In the genomic region with DNA sequence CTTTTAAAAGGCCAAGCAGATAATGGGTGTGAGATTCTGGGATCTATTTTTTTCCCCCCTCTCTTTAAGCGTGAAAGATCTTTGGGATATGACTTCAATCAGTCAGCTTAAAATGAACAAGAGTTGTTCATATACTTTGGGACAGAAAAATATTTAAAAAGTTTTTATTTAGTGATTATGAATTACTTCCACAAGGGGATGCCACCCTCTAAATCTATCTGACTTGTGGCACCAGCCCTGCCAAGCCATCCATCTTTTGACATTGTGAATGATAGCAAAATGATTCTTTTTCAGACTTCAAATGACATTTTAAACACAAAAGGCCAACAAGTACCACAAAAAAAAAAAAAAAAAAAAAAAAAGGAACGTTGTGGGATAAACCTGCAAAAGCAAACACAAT, we compare ENCODE assay signal across 17 cellular contexts.
DNase-seq lines count a peak whose midpoint lies in the region; ATAC-seq, FAIRE-seq and TF ChIP-seq lines count a peak whose summit lies in the region.
"Had no signal": no experiment of that assay in that cellular context is flagged by ENCODE, and none has a peak within 500 bp of the region (broad histone marks: within the 10 kb centered on the region; RNA-seq: fewer than 3 reads in every experiment).

No MANE protein-coding gene starts in this region.

- no peaks in the 10 kb centered on the region for H3K79me2 ChIP-seq in SK-N-SH (ENCODE audit: insufficient read depth)
- no peaks in the 10 kb centered on the region for H3K79me2 ChIP-seq in OCI-LY1 (ENCODE audit: insufficient read depth, low read length)

- H2AFZ ChIP-seq in SK-N-SH (ENCODE audit: low read depth) (no peak overlapping the region), OCI-LY1 (ENCODE audit: low read length) (no peak overlapping the region)

- no peaks in the 10 kb centered on the region for H3K9me3 ChIP-seq in SK-N-SH
- H3K9me3 ChIP-seq in OCI-LY1 (ENCODE audit: low read length): no peaks in the 10 kb centered on the region
- H3K9me3 ChIP-seq in small intestine (ENCODE audit: control insufficient read depth, low read depth): no peaks in the 10 kb centered on the region
- H3K9me3 ChIP-seq: Caco-2 had no signal

- POLR2A ChIA-PET in SK-N-SH (lab: Yijun Ruan, JAX): no interaction called here

- H3K27me3 ChIP-seq in SK-N-SH (ENCODE audit: insufficient read depth) (no peaks in the 10 kb centered on the region), OCI-LY1 (ENCODE audit: insufficient read depth, low read length) (no peaks in the 10 kb centered on the region), small intestine (ENCODE audit: control insufficient read depth in 2 of 2, insufficient read depth in 2 of 2, low read length in 2 of 2) (no peaks in the 10 kb centered on the region)

- H3K9me3 Mint-ChIP-seq in endothelial cell (ENCODE audit: unreplicated experiment): no peaks in the 10 kb centered on the region
- no peaks in the 10 kb centered on the region for H3K9me3 Mint-ChIP-seq in mesothelial cell of epicardium

- TF ChIP-seq RAD21 in SK-N-SH (IDR thresholded peaks at IDR 0.05; ENCODE audit: low read length): 0 out of 2 replicates have a peak, but pooled peaks have one; percentile 11

- no peak overlapping the region for H3K27ac Mint-ChIP-seq in endothelial cell (ENCODE audit: unreplicated experiment)
- no peak overlapping the region for H3K27ac Mint-ChIP-seq in mesothelial cell of epicardium

- H3K4me3 Mint-ChIP-seq in endothelial cell (ENCODE audit: unreplicated experiment) (no peak overlapping the region), mesothelial cell of epicardium (no peak overlapping the region)

- H3K9me2 ChIP-seq in SK-N-SH (no peaks in the 10 kb centered on the region), OCI-LY1 (ENCODE audit: low read depth, low read length) (no peaks in the 10 kb centered on the region)

- WGBS in SK-N-SH (ENCODE audit: low lambda C conversion rate): 88% methylated on average over 2 of the region's 2 CpGs
- 69 to 72% (median 69%) methylated on average over 2 of the region's 2 CpGs for WGBS in small intestine, 3 donors

- peak; percentile 33 for TF ChIP-seq CTCF in SK-N-SH (IDR thresholded peaks at IDR 0.05)
- peak; percentile 19; the same call in 1 of the 2 replicates for TF ChIP-seq CTCF in OCI-LY1 (IDR thresholded peaks at IDR 0.05; ENCODE audit: low read length)
- peak; percentile 38 for TF ChIP-seq CTCF in epithelial cell of proximal tubule (conservative IDR thresholded peaks at IDR 0.05; ENCODE audit: low read depth, low read length)
- no peak for TF ChIP-seq CTCF in endothelial cell (IDR thresholded peaks at IDR 0.05; ENCODE audit: unreplicated experiment)
- no peak for TF ChIP-seq CTCF in mesothelial cell of epicardium (IDR thresholded peaks at IDR 0.05; ENCODE audit: unreplicated experiment)

- H3K27me3 Mint-ChIP-seq in endothelial cell (ENCODE audit: unreplicated experiment): peaks cover 2% of the 10 kb centered on the region
- no peaks in the 10 kb centered on the region for H3K27me3 Mint-ChIP-seq in mesothelial cell of epicardium (ENCODE audit: low read depth)

- no peak for TF ChIP-seq EP300 in SK-N-SH (IDR thresholded peaks at IDR 0.05; ENCODE audit: borderline replicate concordance in 1 of 2, low read depth in 1 of 2, low read length in 1 of 2)

- no peaks in the 10 kb centered on the region for H3K4me1 Mint-ChIP-seq in endothelial cell (ENCODE audit: unreplicated experiment)
- peaks cover 4% of the 10 kb centered on the region for H3K4me1 Mint-ChIP-seq in mesothelial cell of epicardium

- no peak overlapping the region for H3K4me3 ChIP-seq in SK-N-SH (ENCODE audit: low read depth in 2 of 2, low read length in 1 of 2)
- no peak overlapping the region for H3K4me3 ChIP-seq in OCI-LY1 (ENCODE audit: low read depth, low read length, poor library complexity, severe bottlenecking)
- H3K4me3 ChIP-seq in epithelial cell of proximal tubule (ENCODE audit: low read depth, low read length): no peak overlapping the region
- no peak overlapping the region for H3K4me3 ChIP-seq in small intestine (ENCODE audit: low read depth in 1 of 2, low read length in 2 of 2)

- no peak overlapping the region for H3K9ac ChIP-seq in SK-N-SH
- no peak overlapping the region for H3K9ac ChIP-seq in OCI-LY1 (ENCODE audit: low read length)

- H3F3A ChIP-seq in SK-N-SH (replicated peaks; ENCODE audit: insufficient read depth): no peaks in the 10 kb centered on the region
- H3F3A ChIP-seq in OCI-LY1 (ENCODE audit: insufficient read depth, low read length): no peaks in the 10 kb centered on the region

- H3K36me3 ChIP-seq in SK-N-SH (replicated peaks in 1 of 2; ENCODE audit: control insufficient read depth in 1 of 2, insufficient read depth in 2 of 2, low read length in 1 of 2) (no peaks in the 10 kb centered on the region), OCI-LY1 (ENCODE audit: insufficient read depth, low read length) (no peaks in the 10 kb centered on the region), small intestine (ENCODE audit: control insufficient read depth in 2 of 2, insufficient read depth in 2 of 2, low read length in 2 of 2) (no peaks in the 10 kb centered on the region)

- intact Hi-C loops in posterior vena cava (cut with DNase I): no loop called here

- H3K36me3 Mint-ChIP-seq in endothelial cell (ENCODE audit: low read depth, unreplicated experiment): no peaks in the 10 kb centered on the region
- no peaks in the 10 kb centered on the region for H3K36me3 Mint-ChIP-seq in mesothelial cell of epicardium

- H3K4me2 ChIP-seq in SK-N-SH (no peak overlapping the region), OCI-LY1 (ENCODE audit: low read length) (no peak overlapping the region)

- H3K4me1 ChIP-seq in SK-N-SH (ENCODE audit: control insufficient read depth in 1 of 2, insufficient read depth in 2 of 2, low read depth in 1 of 2, low read length in 1 of 2): no peaks in the 10 kb centered on the region
- peaks cover 60% of the 10 kb centered on the region for H3K4me1 ChIP-seq in OCI-LY1 (ENCODE audit: insufficient read depth, low read length, severe bottlenecking)
- H3K4me1 ChIP-seq in small intestine (ENCODE audit: control insufficient read depth in 2 of 2, insufficient read depth in 1 of 2, low read depth in 1 of 2, low read length in 1 of 2): no peaks in the 10 kb centered on the region
- H3K4me1 ChIP-seq: Caco-2 had no signal

- CTCF ChIA-PET in SK-N-SH (lab: Yijun Ruan, JAX): no interaction called here

- H4K20me1 ChIP-seq in SK-N-SH (ENCODE audit: insufficient read depth) (no peaks in the 10 kb centered on the region), OCI-LY1 (ENCODE audit: insufficient read depth, low read length) (no peaks in the 10 kb centered on the region)

- FAIRE-seq in small intestine (lab: Jason Lieb, UNC): no peak

- ATAC-seq in SK-N-SH treated with all-trans-retinoic acid at 6 μM for 48 hours: no peak

- H3K27ac ChIP-seq in SK-N-SH (ENCODE audit: low read depth in 2 of 2, low read length in 1 of 2): no peak overlapping the region
- H3K27ac ChIP-seq in OCI-LY1 (ENCODE audit: low read depth, low read length, poor library complexity, severe bottlenecking): peak overlapping the region; percentile 17
- H3K27ac ChIP-seq in small intestine (ENCODE audit: low read depth in 1 of 2, low read length in 1 of 2): no peak overlapping the region
- H3K27ac ChIP-seq: 22Rv1 had no signal

- DNase-seq in SK-N-SH: no peak
- no peak for DNase-seq in epithelial cell of proximal tubule (ENCODE audit: low read depth)
- DNase-seq in endothelial cell (ENCODE audit: low spot score): no peak
- DNase-seq in small intestine: no peak
- DNase-seq in mesothelial cell of epicardium (ENCODE audit: low spot score in 2 of 2, unreplicated experiment in 2 of 2): no peak
- DNase-seq in posterior vena cava (ENCODE audit: low spot score): no peak
- DNase-seq: Caco-2, GDM1, KBM-7, NCI-H1105, NCI-H187, NCI-H446, NCI-H82, SIG-M5 had no signal

TF ChIP-seq in SK-N-SH, 30 proteins besides CTCF, POLR2A, EP300 and RAD21:
- TF ChIP-seq SMC3 (IDR thresholded peaks at IDR 0.05; ENCODE audit: low read depth, low read length) (0 out of 2 replicates have a peak, but pooled peaks have one; percentile 19), CHD2 (IDR thresholded peaks at IDR 0.05; ENCODE audit: low read length, partially characterized antibody) (no peak)

TF ChIP-seq in SK-N-SH treated with all-trans-retinoic acid at 6 μM for 48 hours, 23 proteins besides CTCF, POLR2A, EP300 and RAD21 (continues in another document):
- TF ChIP-seq ZC3H10 (CRISPR knock-in tag; IDR thresholded peaks at IDR 0.05) (no peak), ISL1 (CRISPR knock-in tag; IDR thresholded peaks at IDR 0.05) (no peak), CSDC2 (CRISPR knock-in tag; IDR thresholded peaks at IDR 0.05) (no peak), ARNTL (CRISPR knock-in tag; IDR thresholded peaks at IDR 0.05; ENCODE audit: borderline replicate concordance, low read depth) (no peak), ZFP30 (CRISPR knock-in tag; IDR thresholded peaks at IDR 0.05) (no peak), SNAI2 (CRISPR knock-in tag; IDR thresholded peaks at IDR 0.05) (no peak), GLIS3 (CRISPR knock-in tag; IDR thresholded peaks at IDR 0.05) (no peak), TSHZ2 (CRISPR knock-in tag; IDR thresholded peaks at IDR 0.05) (no peak), ZNF8 (CRISPR knock-in tag; IDR thresholded peaks at IDR 0.05) (no peak)

Comparison
In these comparisons a context has a peak if more than half of its experiments do, and no peak if none do; other contexts are left out.
1. CTCF ChIP-seq: peak in SK-N-SH (single experiment), OCI-LY1 (single experiment) and epithelial cell of proximal tubule (single experiment); none in endothelial cell (single experiment) and mesothelial cell of epicardium (single experiment).